ENCODE assay signal across 1 cellular context in genomic region chr11:76444384-76445121, GRCh38.
A peak's percentile ranks its signal among the peaks of the same experiment; 100 is the strongest.
TF ChIP-seq lines count a peak whose summit lies in the region.

Gene EMSY (plus strand): TSS chr11:76445018. CDS start chr11:76446939, 1,921 bp downstream.

TF ChIP-seq in HepG2, 621 proteins besides CTCF, POLR2A, EP300 and RAD21 (continued from another document and continues in another):
- TF ChIP-seq ZNF574 (CRISPR knock-in tag; IDR thresholded peaks at IDR 0.05) = peak; percentile 95
- TF ChIP-seq ZSCAN5A (CRISPR knock-in tag; IDR thresholded peaks at IDR 0.05; ENCODE audit: borderline replicate concordance) = no peak; the same call in 1 of the 2 replicates
- no peak for TF ChIP-seq NKX3-1 (CRISPR knock-in tag; IDR thresholded peaks at IDR 0.05)
- no peak for TF ChIP-seq KLF13 (CRISPR knock-in tag; IDR thresholded peaks at IDR 0.05)
- peak; percentile 39; the same call in 1 of the 2 replicates for TF ChIP-seq PAXIP1 (CRISPR knock-in tag; conservative IDR thresholded peaks at IDR 0.05)
- TF ChIP-seq TFDP2 (CRISPR knock-in tag; IDR thresholded peaks at IDR 0.05) = peak; percentile 97
- no peak for TF ChIP-seq ZNF20 (CRISPR knock-in tag; IDR thresholded peaks at IDR 0.05)
- no peak for TF ChIP-seq NR3C1 (CRISPR knock-in tag; IDR thresholded peaks at IDR 0.05)
- TF ChIP-seq ZNF296 (CRISPR knock-in tag; conservative IDR thresholded peaks at IDR 0.05) = no peak
- peak; percentile 53; the same call in 1 of the 2 replicates for TF ChIP-seq ZGPAT (CRISPR knock-in tag; IDR thresholded peaks at IDR 0.05)
- TF ChIP-seq MYC (CRISPR knock-in tag; IDR thresholded peaks at IDR 0.05; ENCODE audit: borderline replicate concordance) = peak; percentile 50; the same call in 1 of the 2 replicates
- TF ChIP-seq ZNF205 (CRISPR knock-in tag; IDR thresholded peaks at IDR 0.05) = no peak
- TF ChIP-seq ZFP90 (CRISPR knock-in tag; IDR thresholded peaks at IDR 0.05; ENCODE audit: borderline replicate concordance) = no peak
- no peak for TF ChIP-seq SSRP1 (CRISPR knock-in tag; IDR thresholded peaks at IDR 0.05)
- no peak for TF ChIP-seq ZNF292 (CRISPR knock-in tag; IDR thresholded peaks at IDR 0.05; ENCODE audit: borderline replicate concordance, low read depth)
- TF ChIP-seq ZFP1 (CRISPR knock-in tag; IDR thresholded peaks at IDR 0.05) = peak; percentile 66; the same call in 1 of the 2 replicates
- peak; percentile 36; the same call in 1 of the 2 replicates for TF ChIP-seq ZNF770 (CRISPR knock-in tag; IDR thresholded peaks at IDR 0.05)
- TF ChIP-seq ZNF607 (CRISPR knock-in tag; IDR thresholded peaks at IDR 0.05; ENCODE audit: borderline replicate concordance) = peak; percentile 18; the same call in 1 of the 2 replicates
- peak; percentile 61 for TF ChIP-seq ZNF883 (CRISPR knock-in tag; IDR thresholded peaks at IDR 0.05; ENCODE audit: not compliant biosample characterization)
- peak; percentile 69 for TF ChIP-seq MAX (IDR thresholded peaks at IDR 0.05)
- TF ChIP-seq ARID3A (IDR thresholded peaks at IDR 0.05; ENCODE audit: low read depth, low read length) = 0 out of 2 replicates have a peak, but pooled peaks have one; percentile 12
- TF ChIP-seq HMG20A (CRISPR knock-in tag; IDR thresholded peaks at IDR 0.05; ENCODE audit: borderline replicate concordance) = no peak
- TF ChIP-seq CEBPZ (IDR thresholded peaks at IDR 0.05; ENCODE audit: low read length) = no peak
- no peak; the same call in 1 of the 2 replicates for TF ChIP-seq ELF3 (CRISPR knock-in tag; IDR thresholded peaks at IDR 0.05)
- TF ChIP-seq KLF16 (CRISPR knock-in tag; IDR thresholded peaks at IDR 0.05) = peak in 1 of 2 experiments; percentile 76; a peak in 2 of 4 replicates
- TF ChIP-seq ZNF724P (CRISPR knock-in tag; IDR thresholded peaks at IDR 0.05; ENCODE audit: borderline replicate concordance) = 0 out of 2 replicates have a peak, but pooled peaks have one; percentile 17
- no peak for TF ChIP-seq ZNF207 (IDR thresholded peaks at IDR 0.05; ENCODE audit: borderline replicate concordance)
- TF ChIP-seq POLR2AphosphoS5 (IDR thresholded peaks at IDR 0.05; ENCODE audit: low read depth, low read length) = peak; percentile 96
- TF ChIP-seq ZMAT5 (CRISPR knock-in tag; IDR thresholded peaks at IDR 0.05; ENCODE audit: borderline replicate concordance, low read depth) = no peak
- TF ChIP-seq KDM5A (IDR thresholded peaks at IDR 0.05; ENCODE audit: borderline replicate concordance, low read length) = no peak; the same call in 1 of the 2 replicates
- TF ChIP-seq SYNCRIP (IDR thresholded peaks at IDR 0.05; ENCODE audit: insufficient read depth, low read depth, low read length) = no peak
- TF ChIP-seq NFKBIZ (CRISPR knock-in tag; IDR thresholded peaks at IDR 0.05) = peak; percentile 80; the same call in 1 of the 2 replicates
- peak; percentile 88; the same call in 1 of the 2 replicates for TF ChIP-seq DNMT3B (CRISPR knock-in tag; conservative IDR thresholded peaks at IDR 0.05)
- TF ChIP-seq ARNT2 (CRISPR knock-in tag; IDR thresholded peaks at IDR 0.05; ENCODE audit: low read depth) = no peak
- no peak for TF ChIP-seq ARHGAP35 (CRISPR knock-in tag; IDR thresholded peaks at IDR 0.05; ENCODE audit: borderline replicate concordance)
- peak; percentile 81; the same call in 1 of the 2 replicates for TF ChIP-seq ZNF317 (CRISPR knock-in tag; IDR thresholded peaks at IDR 0.05)
- no peak; the same call in 1 of the 2 replicates for TF ChIP-seq MEIS1 (CRISPR knock-in tag; IDR thresholded peaks at IDR 0.05; ENCODE audit: borderline replicate concordance)
- no peak for TF ChIP-seq ZKSCAN1 (IDR thresholded peaks at IDR 0.05; ENCODE audit: low read length)
- 0 out of 2 replicates have a peak, but pooled peaks have one; percentile 61 for TF ChIP-seq ZIK1 (CRISPR knock-in tag; IDR thresholded peaks at IDR 0.05; ENCODE audit: borderline replicate concordance, low read depth)
- no peak for TF ChIP-seq ZNF263 (CRISPR knock-in tag; IDR thresholded peaks at IDR 0.05)
- TF ChIP-seq JUN (CRISPR knock-in tag; IDR thresholded peaks at IDR 0.05) = no peak
- 0 out of 2 replicates have a peak, but pooled peaks have one; percentile 25 for TF ChIP-seq NCOA2 (CRISPR knock-in tag; IDR thresholded peaks at IDR 0.05)
- TF ChIP-seq TBX3 (IDR thresholded peaks at IDR 0.05; ENCODE audit: borderline replicate concordance) = no peak
